ENCODE assay signal across 17 cellular contexts in the genomic region with DNA sequence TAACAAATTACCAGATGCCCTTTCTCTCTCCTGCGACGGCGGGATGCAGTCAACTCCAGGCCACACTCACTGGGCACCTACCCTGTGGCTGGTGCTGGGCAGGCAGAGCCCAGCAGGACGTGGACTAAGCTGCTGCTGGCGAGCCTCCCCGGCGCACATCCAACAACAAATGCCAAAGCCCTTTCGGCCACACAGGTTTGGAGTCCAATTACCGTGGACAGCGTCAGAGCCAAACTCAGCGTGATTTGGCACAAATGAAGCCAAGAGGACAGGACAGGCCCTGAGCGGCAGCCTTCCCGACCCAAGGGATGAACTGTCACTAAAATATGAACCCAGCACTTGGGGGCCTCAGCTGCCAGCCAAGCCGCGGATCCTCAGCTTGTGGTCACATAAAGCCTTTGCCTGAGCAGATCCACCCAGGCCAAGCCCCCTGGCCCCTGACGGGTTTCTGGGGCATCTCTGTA. TPM values are rescaled to one million over a fixed set of nuclear protein-coding genes. Genes with fewer than 3 reads are reported as not detected.
DNase-seq lines count a peak whose midpoint lies in the region; ATAC-seq and TF ChIP-seq lines count a peak whose summit lies in the region.
"Had no signal": no experiment of that assay in that cellular context is flagged by ENCODE, and none has a peak within 500 bp of the region (broad histone marks: within the 10 kb centered on the region; RNA-seq: fewer than 3 reads in every experiment).

No MANE protein-coding gene starts in this region.

- H3K9me3 Mint-ChIP-seq in CD14-positive monocyte = peaks cover 0 to 6% (median 0%) of the 10 kb centered on the region in 7 donors
- H3K9me3 Mint-ChIP-seq in activated T-cell treated with anti-CD3 and anti-CD28 coated beads, Interleukin-2, amount 50 U/mL, for 4 hours = no peaks in the 10 kb centered on the region
- H3K9me3 Mint-ChIP-seq: activated naive CD8-positive, alpha-beta T cell treated with anti-CD3 and anti-CD28 coated beads for 36 hours; nephron had no signal

- peak; percentile 41 to 66 for ATAC-seq in left cardiac atrium
- ATAC-seq in activated T-cell treated with anti-CD3 and anti-CD28 coated beads, Interleukin-2, amount 50 U/mL, for 4 hours = no peak
- ATAC-seq: left lung; stimulated activated naive CD8-positive, alpha-beta T cell treated with anti-CD3 and anti-CD28 coated beads, Interleukin-15, Interleukin-2, amounts not matched to agents 100 U/mL and 50 U/mL, for 24 hours had no signal

- peak overlapping the region; percentile 26 for H3K27ac ChIP-seq in RWPE1
- H3K27ac ChIP-seq: epithelial cell of prostate, GM23248, left lung had no signal

- peaks cover 59 to 79% of the 10 kb centered on the region in 2 donors for H3K36me3 Mint-ChIP-seq in CD14-positive monocyte
- H3K36me3 Mint-ChIP-seq in activated T-cell treated with anti-CD3 and anti-CD28 coated beads, Interleukin-2, amount 50 U/mL, for 4 hours (ENCODE audit: insufficient read depth) = peaks cover 10% of the 10 kb centered on the region

- peaks cover 0 to 3% (median 0%) of the 10 kb centered on the region in 3 donors for H3K27me3 Mint-ChIP-seq in CD14-positive monocyte (ENCODE audit: low read depth in 3 of 3)
- no peaks in the 10 kb centered on the region for H3K27me3 Mint-ChIP-seq in activated T-cell treated with anti-CD3 and anti-CD28 coated beads, Interleukin-2, amount 50 U/mL, for 4 hours (ENCODE audit: low read depth)
- H3K27me3 Mint-ChIP-seq: activated naive CD8-positive, alpha-beta T cell treated with anti-CD3 and anti-CD28 coated beads for 36 hours had no signal

- intact Hi-C loops in CD14-positive monocyte (cut with micrococcal nuclease) (no loop called here), left cardiac atrium (cut with DNase I) (no loop called here), posterior cingulate gyrus (cut with DNase I) (no loop called here)

- no peak for DNase-seq in CD14-positive monocyte (ENCODE audit: low spot score)
- DNase-seq in RWPE1 (ENCODE audit: low spot score) = no peak
- no peak for DNase-seq in left cardiac atrium
- peak in 7 of 10 donors; percentile 35 to 89 (median 49) for DNase-seq in posterior cingulate gyrus
- DNase-seq in SKM-1 treated with dmso at 0.1 percent for 144 hours (lab: John Stamatoyannopoulos, UW; ENCODE audit: unreplicated experiment) = no peak
- DNase-seq in activated T-cell treated with anti-CD3 and anti-CD28 coated beads, Interleukin-2, amount 50 U/mL, for 4 hours = no peak
- DNase-seq in NOMO-1 (lab: John Stamatoyannopoulos, UW; ENCODE audit: unreplicated experiment in 2 of 2) = no peak
- DNase-seq in HuH-7.5 (ENCODE audit: low spot score) = no peak
- DNase-seq: activated CD8-positive, alpha-beta memory T cell treated with anti-CD3 and anti-CD28 coated beads, Interleukin-2, amount 50 U/mL, for 4 hours; activated naive CD8-positive, alpha-beta T cell treated with anti-CD3 and anti-CD28 coated beads for 36 hours; DMS79; GM23248; left lung; NCI-H345; stimulated activated naive CD8-positive, alpha-beta T cell treated with anti-CD3 and anti-CD28 coated beads, Interleukin-15, Interleukin-2, amounts not matched to agents 100 U/mL and 50 U/mL, for 24 hours had no signal

- H3K4me3 Mint-ChIP-seq in CD14-positive monocyte = no peak overlapping the region
- no peak overlapping the region for H3K4me3 Mint-ChIP-seq in activated T-cell treated with anti-CD3 and anti-CD28 coated beads, Interleukin-2, amount 50 U/mL, for 4 hours
- H3K4me3 Mint-ChIP-seq: activated naive CD8-positive, alpha-beta T cell treated with anti-CD3 and anti-CD28 coated beads for 36 hours; nephron had no signal

- CTCF ChIA-PET in RWPE1 (lab: Yijun Ruan, JAX) = interaction anchor here (0.6 kb wide), 1 partner anchor 41 kb away, joined by 4 read pairs; no protein-coding TSS in a partner anchor

- H3K4me1 Mint-ChIP-seq in CD14-positive monocyte = peaks cover 31% of the 10 kb centered on the region
- peaks cover 2% of the 10 kb centered on the region for H3K4me1 Mint-ChIP-seq in activated T-cell treated with anti-CD3 and anti-CD28 coated beads, Interleukin-2, amount 50 U/mL, for 4 hours (ENCODE audit: low read depth)
- H3K4me1 Mint-ChIP-seq: nephron had no signal

- H3K27ac Mint-ChIP-seq in CD14-positive monocyte = peak overlapping the region in 6 of 7 donors; percentile 50 to 89 (median 73)
- H3K27ac Mint-ChIP-seq: activated naive CD8-positive, alpha-beta T cell treated with anti-CD3 and anti-CD28 coated beads for 36 hours; nephron had no signal

- POLR2A ChIA-PET in RWPE1 (lab: Yijun Ruan, JAX; ENCODE audit: low non-redundant PET) = no interaction called here

- no peak for TF ChIP-seq CTCF in CD14-positive monocyte (IDR thresholded peaks at IDR 0.05)
- TF ChIP-seq CTCF in RWPE1 (conservative IDR thresholded peaks at IDR 0.05; ENCODE audit: low read depth) = no peak

RNA-seq across cellular contexts. Expression of gene DAGLB, which starts 28.4 kb away (rescaled TPM):
- 10 to 100 TPM; 15.2 to 16.4 TPM for polyA plus RNA-seq in CD14-positive monocyte
- 10 to 100 TPM in 1 of 2 donors, 1 to 10 TPM in 1; 8.6 to 11.9 TPM for total RNA-seq in left cardiac atrium
- 10 to 100 TPM; 12.0 to 15.0 (median 12.8) TPM for total RNA-seq in activated T-cell treated with anti-CD3 and anti-CD28 coated beads, Interleukin-2, amount 50 U/mL, for 4 hours

RNA-seq across cellular contexts. Expression of gene RAC1, which starts 45.0 kb away (rescaled TPM):
- 100 to 1,000 TPM; 629 to 652 TPM for polyA plus RNA-seq in CD14-positive monocyte
- 100 to 1,000 TPM; 135 to 169 TPM for total RNA-seq in left cardiac atrium
- 100 to 1,000 TPM; 160 to 195 (median 171) TPM for total RNA-seq in activated T-cell treated with anti-CD3 and anti-CD28 coated beads, Interleukin-2, amount 50 U/mL, for 4 hours

Comparison
In these comparisons a context has a peak if more than half of its experiments do, and no peak if none do; other contexts are left out.
1. DNase-seq: peak in posterior cingulate gyrus (7 of 10); none in CD14-positive monocyte (single experiment), RWPE1 (single experiment), left cardiac atrium (single experiment), SKM-1 treated with dmso at 0.1 percent for 144 hours (single experiment), activated T-cell treated with anti-CD3 and anti-CD28 coated beads, Interleukin-2, amount 50 U/mL, for 4 hours (single experiment), NOMO-1 (0 of 2) and HuH-7.5 (single experiment).
2. ATAC-seq: peak in left cardiac atrium (2 of 2); none in activated T-cell treated with anti-CD3 and anti-CD28 coated beads, Interleukin-2, amount 50 U/mL, for 4 hours (0 of 2).